ENCODE assay signal across 8 cellular contexts in genomic region chrX:72573158-72573511, GRCh38. TPM values are rescaled to one million over a fixed set of nuclear protein-coding genes. Genes with fewer than 3 reads are reported as not detected.
DNase-seq lines count a peak whose midpoint lies in the region; ATAC-seq and TF ChIP-seq lines count a peak whose summit lies in the region.

No MANE protein-coding gene starts in this region.

- H3K4me3 Mint-ChIP-seq in neural progenitor cell: peak overlapping the region; percentile 94

- intact Hi-C loops in Right ventricle myocardium superior (cut with DNase I): no loop called here
- intact Hi-C loops in left cardiac atrium (cut with DNase I): no loop called here

- H2AFZ ChIP-seq in neural progenitor cell (replicated peaks): peak overlapping the region; percentile 99

- H3K4me3 ChIP-seq in choroid plexus epithelial cell (ENCODE audit: low read depth, low read length) (peak overlapping the region; percentile 48), neural progenitor cell (peak overlapping the region; percentile 86)

- H3K4me1 Mint-ChIP-seq in neural progenitor cell: peaks cover 2% of the 10 kb centered on the region

- H3K27ac ChIP-seq in neural progenitor cell: no peak overlapping the region

- TF ChIP-seq CTCF in choroid plexus epithelial cell (conservative IDR thresholded peaks at IDR 0.05; ENCODE audit: low read depth, low read length) (peak; percentile 8), neural progenitor cell (IDR thresholded peaks at IDR 0.05) (no peak)

- H3K27me3 ChIP-seq in neural progenitor cell: no peaks in the 10 kb centered on the region

- H3K4me2 ChIP-seq in neural progenitor cell: peak overlapping the region; percentile 72

- no peak overlapping the region for H3K27ac Mint-ChIP-seq in neural progenitor cell

- H3K36me3 Mint-ChIP-seq in neural progenitor cell: peaks cover 2% of the 10 kb centered on the region

- ATAC-seq in Right ventricle myocardium superior (ENCODE audit: poor library complexity) (peak; percentile 18), left cardiac atrium (no peak), HG03520 (IDR thresholded peaks at IDR 0.05; ENCODE audit: unreplicated experiment) (peak; percentile 20)

- H3K36me3 ChIP-seq in neural progenitor cell: no peaks in the 10 kb centered on the region

- H4K20me1 ChIP-seq in neural progenitor cell (ENCODE audit: low read depth): no peaks in the 10 kb centered on the region

- H3K9ac ChIP-seq in neural progenitor cell: no peak overlapping the region

- peaks cover 8% of the 10 kb centered on the region for H3K79me2 ChIP-seq in neural progenitor cell (ENCODE audit: low read depth)

- H3K9me3 Mint-ChIP-seq in neural progenitor cell: no peaks in the 10 kb centered on the region

- H3K9me3 ChIP-seq in neural progenitor cell (ENCODE audit: low read depth): no peaks in the 10 kb centered on the region

- no peaks in the 10 kb centered on the region for H3K4me1 ChIP-seq in neural progenitor cell

- no peaks in the 10 kb centered on the region for H3F3A ChIP-seq in neural progenitor cell (ENCODE audit: low read depth)

- H3K27me3 Mint-ChIP-seq in neural progenitor cell (ENCODE audit: insufficient read depth, low read depth): no peaks in the 10 kb centered on the region

- no peak for DNase-seq in Right ventricle myocardium superior
- DNase-seq in left cardiac atrium: no peak
- DNase-seq in choroid plexus epithelial cell (ENCODE audit: low read depth): no peak
- no peak for DNase-seq in neural progenitor cell (ENCODE audit: low spot score)
- DNase-seq in NK-92 treated with Interleukin-12 subunit alpha and Interleukin-12 subunit beta, amount 100 ng/mL, for 24 hours (lab: John Stamatoyannopoulos, UW): no peak
- no peak for DNase-seq in NCI-H2081 (lab: John Stamatoyannopoulos, UW)
- no peak for DNase-seq in hippocampal formation (lab: John Stamatoyannopoulos, UW)

RNA-seq across cellular contexts. Expression of gene HDAC8, which starts 0.5 kb away (rescaled TPM):
- total RNA-seq in Right ventricle myocardium superior (15.8 TPM), left cardiac atrium (10 to 100 TPM; 14.6 to 19.2 TPM), neural progenitor cell (ENCODE audit: low replicate concordance) (28.4 and 37.8 TPM in 2 replicates)

Comparison
In these comparisons a context has a peak if more than half of its experiments do, and no peak if none do; other contexts are left out.
1. ATAC-seq: peak in Right ventricle myocardium superior (single experiment) and HG03520 (single experiment); none in left cardiac atrium (0 of 2).